14 cellular contexts compared by ENCODE assay signal in the genomic region with DNA sequence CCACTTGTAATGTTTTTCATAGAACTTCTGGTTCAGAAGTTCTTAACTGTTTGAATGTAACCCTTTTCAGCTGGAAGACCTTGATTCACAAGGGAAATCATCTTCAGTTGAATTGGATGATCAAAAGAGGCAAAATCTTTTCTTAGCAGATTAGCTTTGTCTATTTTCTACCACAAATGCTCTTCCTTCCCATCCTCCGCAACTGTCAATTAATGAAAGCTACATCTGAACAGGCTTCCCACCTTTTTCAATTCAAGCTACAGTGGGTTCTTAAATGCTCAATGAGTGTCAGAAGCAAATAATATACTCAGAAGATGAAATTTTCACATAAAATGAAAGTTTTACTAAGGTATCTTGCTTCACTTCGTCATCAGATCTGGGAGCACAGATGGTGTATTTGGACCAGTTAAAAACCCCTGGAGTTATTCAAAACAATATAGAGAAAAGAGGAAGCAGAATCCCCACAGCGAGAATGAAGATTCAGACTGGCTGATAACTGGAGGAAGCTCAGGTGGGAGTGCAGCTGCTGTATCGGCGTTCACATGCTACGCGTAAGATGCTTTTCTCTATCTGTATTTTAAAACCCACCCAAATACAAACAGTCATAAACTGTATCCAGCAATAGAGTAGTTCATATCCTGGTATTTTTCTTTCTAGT. TPM values are rescaled to one million over a fixed set of nuclear protein-coding genes. Genes with fewer than 3 reads are reported as not detected.
DNase-seq lines count a peak whose midpoint lies in the region; ATAC-seq and TF ChIP-seq lines count a peak whose summit lies in the region.
"Had no signal": no experiment of that assay in that cellular context is flagged by ENCODE, and none has a peak within 500 bp of the region (broad histone marks: within the 10 kb centered on the region; RNA-seq: fewer than 3 reads in every experiment).

No MANE protein-coding gene starts in this region.

- intact Hi-C loops in PC-3 (cut with micrococcal nuclease): no loop called here

- H2AFZ ChIP-seq in OCI-LY3 (ENCODE audit: low read depth, low read length): no peak overlapping the region
- H2AFZ ChIP-seq in PC-3 (ENCODE audit: low read length): no peak overlapping the region

- H4K20me1 ChIP-seq in DOHH2 (ENCODE audit: control insufficient read depth, insufficient read depth, low read depth, low read length) (no peaks in the 10 kb centered on the region), OCI-LY3 (ENCODE audit: insufficient read depth, low read length) (no peaks in the 10 kb centered on the region), PC-3 (ENCODE audit: low read length) (no peaks in the 10 kb centered on the region)

- H3K36me3 ChIP-seq in DOHH2 (ENCODE audit: control insufficient read depth, low read length) (peaks cover 79% of the 10 kb centered on the region), OCI-LY3 (replicated peaks; ENCODE audit: low read depth, low read length) (peaks cover 50% of the 10 kb centered on the region), PC-3 (ENCODE audit: low read depth, low read length) (peaks cover 23% of the 10 kb centered on the region)

- CTCF ChIA-PET in PC-3 (lab: Charles Lee): no interaction called here

- POLR2A ChIA-PET in PC-3 (lab: Charles Lee; ENCODE audit: unreplicated experiment): no interaction called here

- H3K4me2 ChIP-seq in DOHH2 (ENCODE audit: low read length) (peak overlapping the region; percentile 88), OCI-LY3 (ENCODE audit: low read length) (peak overlapping the region; percentile 86), PC-3 (ENCODE audit: low read length) (no peak overlapping the region)
- H3K4me2 ChIP-seq: smooth muscle cell had no signal

- H3K27ac ChIP-seq in DOHH2 (ENCODE audit: low read depth, low read length) (peak overlapping the region; percentile 96), OCI-LY3 (ENCODE audit: low read length) (peak overlapping the region; percentile 100), PC-3 (ENCODE audit: low read length) (no peak overlapping the region)

- H3K79me2 ChIP-seq in DOHH2 (ENCODE audit: control insufficient read depth, low read length) (peaks cover 57% of the 10 kb centered on the region), OCI-LY3 (ENCODE audit: low read length) (peaks cover 28% of the 10 kb centered on the region), PC-3 (ENCODE audit: low read length) (no peaks in the 10 kb centered on the region)

- TF ChIP-seq CTCF in DOHH2 (IDR thresholded peaks at IDR 0.05; ENCODE audit: low read depth, low read length, poor library complexity, severe bottlenecking) (no peak), OCI-LY3 (IDR thresholded peaks at IDR 0.05; ENCODE audit: low read depth, low read length) (no peak), PC-3 (conservative IDR thresholded peaks at IDR 0.05; ENCODE audit: low read depth, low read length) (no peak)

- DNase-seq in SKM-1 (lab: John Stamatoyannopoulos, UW; ENCODE audit: unreplicated experiment) (no peak), hepatic stellate cell (ENCODE audit: low spot score) (no peak), PC-3 (no peak)
- DNase-seq in activated CD4-positive, alpha-beta T cell treated with anti-CD3 and anti-CD28 coated beads, Interleukin-2, amount 50 U/mL, for 4 hours: no peak
- DNase-seq: ACHN; activated CD8-positive, alpha-beta T cell treated with anti-CD3 and anti-CD28 coated beads for 36 hours; EL; endodermal cell; SHP77 had no signal

- H3K9ac ChIP-seq in OCI-LY3 (ENCODE audit: low read length) (peak overlapping the region; percentile 80), PC-3 (ENCODE audit: low read length) (no peak overlapping the region)

- H3K9me3 ChIP-seq in DOHH2 (ENCODE audit: control insufficient read depth, insufficient read depth, low read length) (no peaks in the 10 kb centered on the region), OCI-LY3 (ENCODE audit: insufficient read depth, low read length) (no peaks in the 10 kb centered on the region), PC-3 (ENCODE audit: low read length) (no peaks in the 10 kb centered on the region)

- ATAC-seq in GM21367 (IDR thresholded peaks at IDR 0.05; ENCODE audit: unreplicated experiment): peak; percentile 75
- ATAC-seq in HG03025 (IDR thresholded peaks at IDR 0.05; ENCODE audit: low FRiP score, unreplicated experiment): peak; percentile 83
- ATAC-seq in PC-3: no peak
- ATAC-seq: activated CD8-positive, alpha-beta T cell treated with anti-CD3 and anti-CD28 coated beads for 36 hours had no signal

- H3K4me1 ChIP-seq in DOHH2 (ENCODE audit: control insufficient read depth, low read length) (peaks cover 77% of the 10 kb centered on the region), OCI-LY3 (ENCODE audit: low read length) (peaks cover 46% of the 10 kb centered on the region), PC-3 (ENCODE audit: insufficient read depth, low read length) (no peaks in the 10 kb centered on the region)

- no peaks in the 10 kb centered on the region for H3K27me3 ChIP-seq in DOHH2 (ENCODE audit: control insufficient read depth, low read length)
- no peaks in the 10 kb centered on the region for H3K27me3 ChIP-seq in OCI-LY3 (ENCODE audit: low read depth, low read length)
- no peaks in the 10 kb centered on the region for H3K27me3 ChIP-seq in PC-3 (ENCODE audit: low read length)

- BruUV-seq in PC-3 (replicated peaks; lab: Mats Ljungman, UMichigan): no TSS peak

- peak overlapping the region; percentile 72 for H3K4me3 ChIP-seq in DOHH2 (ENCODE audit: low read length)
- H3K4me3 ChIP-seq in OCI-LY3 (ENCODE audit: low read length): peak overlapping the region; percentile 54
- no peak overlapping the region for H3K4me3 ChIP-seq in PC-3 (ENCODE audit: low read length)
- H3K4me3 ChIP-seq: smooth muscle cell had no signal

- H3F3A ChIP-seq in DOHH2 (ENCODE audit: control insufficient read depth, insufficient read depth) (peaks cover 35% of the 10 kb centered on the region), PC-3 (ENCODE audit: low read length, unreplicated experiment) (no peaks in the 10 kb centered on the region)

- no peaks in the 10 kb centered on the region for H3K9me2 ChIP-seq in DOHH2 (replicated peaks; ENCODE audit: control insufficient read depth, low read length)
- H3K9me2 ChIP-seq in PC-3 (replicated peaks; ENCODE audit: low read length): no peaks in the 10 kb centered on the region

RNA-seq across cellular contexts. Expression of a gene that starts 19.4 kb away (rescaled TPM):
- 10.0 and 10.6 TPM in 2 replicates for total RNA-seq in PC-3 (2014; rRNA removed)

RNA-seq across cellular contexts. Expression of a gene that starts 19.5 kb away (rescaled TPM):
- 7.3 and 8.6 TPM in 2 replicates for total RNA-seq in PC-3 (2014; rRNA removed)
